18 cellular contexts compared by ENCODE assay signal in the genomic region with DNA sequence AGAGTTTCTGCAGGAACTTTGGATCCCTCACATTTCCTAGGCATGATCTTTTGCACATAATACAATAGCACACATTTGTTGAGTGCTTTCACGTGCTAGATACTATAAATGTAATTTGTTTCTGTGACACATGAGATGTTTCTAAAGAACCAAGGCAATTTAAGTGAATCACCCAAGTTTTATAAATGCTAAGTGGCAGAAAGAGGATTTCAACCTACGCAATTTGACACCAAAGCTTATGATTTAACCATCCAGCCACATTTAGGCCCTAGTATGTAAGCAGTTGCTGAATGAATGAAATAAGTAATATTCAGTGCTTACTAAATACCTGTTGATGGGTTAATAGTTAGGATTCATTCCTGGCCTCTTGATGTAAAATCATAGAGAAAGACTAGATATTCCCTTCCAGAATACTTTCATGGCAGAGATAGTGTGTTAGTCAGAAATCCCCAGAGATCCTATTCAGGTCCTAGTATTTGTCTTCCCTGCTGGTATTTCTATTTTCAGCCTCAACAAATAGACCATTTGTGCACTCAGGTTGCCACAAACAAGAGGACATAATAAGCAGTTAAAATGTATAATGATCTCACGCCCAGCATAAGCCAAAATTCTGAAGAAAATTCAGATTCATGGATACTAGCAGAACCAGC.
DNase-seq lines count a peak whose midpoint lies in the region; ATAC-seq and TF ChIP-seq lines count a peak whose summit lies in the region.
"Had no signal": no experiment of that assay in that cellular context is flagged by ENCODE, and none has a peak within 500 bp of the region (broad histone marks: within the 10 kb centered on the region; RNA-seq: fewer than 3 reads in every experiment).

No MANE protein-coding gene starts in this region.

- no peak for TF ChIP-seq POLR2A in breast epithelium (IDR thresholded peaks at IDR 0.05)

- H3K9me3 ChIP-seq in breast epithelium (no peaks in the 10 kb centered on the region), left ventricle myocardium inferior (replicated peaks) (no peaks in the 10 kb centered on the region)
- H3K9me3 ChIP-seq: psoas muscle had no signal

- intact Hi-C loops in MCF 10A (cut with micrococcal nuclease) (no loop called here), breast epithelium (cut with DNase I; ENCODE audit: low total_unique reads) (no loop called here), left ventricle myocardium inferior (cut with micrococcal nuclease) (no loop called here)

- H3K9me3 Mint-ChIP-seq in MCF 10A (ENCODE audit: unreplicated experiment): peaks cover 7% of the 10 kb centered on the region
- no peaks in the 10 kb centered on the region for H3K9me3 Mint-ChIP-seq in activated T-cell treated with anti-CD3 and anti-CD28 coated beads, Interleukin-2, amount 50 U/mL, for 4 hours
- H3K9me3 Mint-ChIP-seq: activated T-helper 2 cell treated with anti-CD3 and anti-CD28 coated beads, Interferon-gamma antibody, Interleukin-2, Interleukin-4, amounts not matched to agents 10 μg/mL and 5 μg/mL and 100 μg/mL, durations not matched to agents 14 hours and 24 hours and 36 hours; stimulated activated naive CD8-positive, alpha-beta T cell treated with anti-CD3 and anti-CD28 coated beads, Interleukin-15, Interleukin-2, amounts not matched to agents 100 ng/mL and 50 ng/mL, for 24 hours had no signal

- H3K36me3 Mint-ChIP-seq in MCF 10A (ENCODE audit: insufficient read depth, unreplicated experiment): no peaks in the 10 kb centered on the region
- H3K36me3 Mint-ChIP-seq in activated T-cell treated with anti-CD3 and anti-CD28 coated beads, Interleukin-2, amount 50 U/mL, for 4 hours (ENCODE audit: insufficient read depth): no peaks in the 10 kb centered on the region
- H3K36me3 Mint-ChIP-seq: CD8-positive, alpha-beta memory T cell had no signal

- POLR2A ChIA-PET in MCF 10A (lab: Yijun Ruan, JAX): no interaction called here

- H3K4me3 Mint-ChIP-seq in MCF 10A (ENCODE audit: unreplicated experiment): no peak overlapping the region
- H3K4me3 Mint-ChIP-seq in activated T-cell treated with anti-CD3 and anti-CD28 coated beads, Interleukin-2, amount 50 U/mL, for 4 hours: no peak overlapping the region
- H3K4me3 Mint-ChIP-seq: CD8-positive, alpha-beta memory T cell; nephron; stimulated activated naive CD8-positive, alpha-beta T cell treated with anti-CD3 and anti-CD28 coated beads, Interleukin-15, Interleukin-2, amounts not matched to agents 100 ng/mL and 50 ng/mL, for 24 hours had no signal

- DNase-seq in MCF 10A (ENCODE audit: unreplicated experiment): peak; percentile 30
- no peak for DNase-seq in breast epithelium (ENCODE audit: low spot score in 2 of 2)
- peak; percentile 58 for DNase-seq in NCI-H748 (lab: John Stamatoyannopoulos, UW; ENCODE audit: unreplicated experiment)
- peak; percentile 2 for DNase-seq in fibroblast of gingiva (ENCODE audit: low read depth)
- DNase-seq in left ventricle myocardium inferior: no peak
- DNase-seq in activated T-cell treated with anti-CD3 and anti-CD28 coated beads, Interleukin-2, amount 50 U/mL, for 4 hours: no peak
- DNase-seq: activated CD8-positive, alpha-beta memory T cell treated with anti-CD3 and anti-CD28 coated beads for 24 hours; amniotic stem cell; CD8-positive, alpha-beta memory T cell; H7; NCI-H2029 treated with DMSO at 0.1 percent for 48 hours; psoas muscle; stimulated activated CD4-positive, alpha-beta T cell treated with anti-CD3 and anti-CD28 coated beads, Interleukin-15, amount 100 ng/mL, for 24 hours had no signal

- H3K4me1 Mint-ChIP-seq in MCF 10A (ENCODE audit: insufficient read depth, unreplicated experiment): peaks cover 40% of the 10 kb centered on the region
- H3K4me1 Mint-ChIP-seq in activated T-cell treated with anti-CD3 and anti-CD28 coated beads, Interleukin-2, amount 50 U/mL, for 4 hours (ENCODE audit: low read depth): no peaks in the 10 kb centered on the region
- H3K4me1 Mint-ChIP-seq: CD8-positive, alpha-beta memory T cell; nephron had no signal

- H3K27me3 Mint-ChIP-seq in MCF 10A (ENCODE audit: insufficient read depth, unreplicated experiment): no peaks in the 10 kb centered on the region
- no peaks in the 10 kb centered on the region for H3K27me3 Mint-ChIP-seq in activated T-cell treated with anti-CD3 and anti-CD28 coated beads, Interleukin-2, amount 50 U/mL, for 4 hours (ENCODE audit: low read depth)
- H3K27me3 Mint-ChIP-seq: CD8-positive, alpha-beta memory T cell; stimulated activated naive CD8-positive, alpha-beta T cell treated with anti-CD3 and anti-CD28 coated beads, Interleukin-15, Interleukin-2, amounts not matched to agents 100 ng/mL and 50 ng/mL, for 24 hours had no signal

- ATAC-seq in HG02571 (IDR thresholded peaks at IDR 0.05; ENCODE audit: unreplicated experiment) (no peak), GM21825 (IDR thresholded peaks at IDR 0.05; ENCODE audit: unreplicated experiment) (no peak)
- ATAC-seq in activated T-cell treated with anti-CD3 and anti-CD28 coated beads, Interleukin-2, amount 50 U/mL, for 4 hours: no peak
- ATAC-seq: psoas muscle had no signal

- peak overlapping the region; percentile 85 for H3K27ac Mint-ChIP-seq in MCF 10A (ENCODE audit: low read depth, unreplicated experiment)
- H3K27ac Mint-ChIP-seq: activated T-helper 2 cell treated with anti-CD3 and anti-CD28 coated beads, Interferon-gamma antibody, Interleukin-2, Interleukin-4, amounts not matched to agents 10 μg/mL and 5 μg/mL and 100 μg/mL, durations not matched to agents 14 hours and 24 hours and 36 hours; CD8-positive, alpha-beta memory T cell; stimulated activated naive CD8-positive, alpha-beta T cell treated with anti-CD3 and anti-CD28 coated beads, Interleukin-15, Interleukin-2, amounts not matched to agents 100 ng/mL and 50 ng/mL, for 24 hours had no signal

- H3K4me1 ChIP-seq in breast epithelium (no peaks in the 10 kb centered on the region), left ventricle myocardium inferior (peaks cover 6% of the 10 kb centered on the region)
- H3K4me1 ChIP-seq: psoas muscle had no signal

- H3K27me3 ChIP-seq in breast epithelium: no peaks in the 10 kb centered on the region
- H3K27me3 ChIP-seq in left ventricle myocardium inferior (ENCODE audit: low read depth): no peaks in the 10 kb centered on the region

- H3K4me3 ChIP-seq in breast epithelium: no peak overlapping the region
- no peak overlapping the region for H3K4me3 ChIP-seq in left ventricle myocardium inferior
- H3K4me3 ChIP-seq: psoas muscle had no signal

- TF ChIP-seq CTCF in MCF 10A (IDR thresholded peaks at IDR 0.05; ENCODE audit: unreplicated experiment) (no peak), breast epithelium (IDR thresholded peaks at IDR 0.05) (no peak), left ventricle myocardium inferior (IDR thresholded peaks at IDR 0.05; ENCODE audit: borderline replicate concordance) (no peak)

- H3K36me3 ChIP-seq in breast epithelium (no peaks in the 10 kb centered on the region), left ventricle myocardium inferior (no peaks in the 10 kb centered on the region)

- CTCF ChIA-PET in MCF 10A (lab: Yijun Ruan, JAX): interaction anchor here (0.8 to 1.0 kb wide), 3 partner anchors 114 to 218 kb away, joined by 3 read pairs; no protein-coding TSS in a partner anchor

- H3K27ac ChIP-seq in breast epithelium: no peak overlapping the region
- H3K27ac ChIP-seq in left ventricle myocardium inferior (replicated peaks): no peak overlapping the region
- H3K27ac ChIP-seq: psoas muscle had no signal

- no TSS peak for BruUV-seq in MCF 10A (replicated peaks; lab: Mats Ljungman, UMichigan)

Comparison
In these comparisons a context has a peak if more than half of its experiments do, and no peak if none do; other contexts are left out.
1. DNase-seq: peak in MCF 10A (single experiment), NCI-H748 (single experiment) and fibroblast of gingiva (single experiment); none in breast epithelium (0 of 2), left ventricle myocardium inferior (single experiment) and activated T-cell treated with anti-CD3 and anti-CD28 coated beads, Interleukin-2, amount 50 U/mL, for 4 hours (single experiment).